In genomic region chr16:73015612-73016487, GRCh38 we compare ENCODE assay signal across 9 cellular contexts. TPM values are rescaled to one million over a fixed set of nuclear protein-coding genes. Genes with fewer than 3 reads are reported as not detected.
A peak's percentile ranks its signal among the peaks of the same experiment; 100 is the strongest.
DNase-seq lines count a peak whose midpoint lies in the region; ATAC-seq and TF ChIP-seq lines count a peak whose summit lies in the region.
"Had no signal": no experiment of that assay in that cellular context is flagged by ENCODE, and none has a peak within 500 bp of the region (broad histone marks: within the 10 kb centered on the region; RNA-seq: fewer than 3 reads in every experiment).

No MANE protein-coding gene starts in this region.

- H3K4me3 Mint-ChIP-seq in glutamatergic neuron (ENCODE audit: unreplicated experiment): no peak overlapping the region
- H3K4me3 Mint-ChIP-seq: brain had no signal

- peak; percentile 68 for ATAC-seq in GM18868 (IDR thresholded peaks at IDR 0.05; ENCODE audit: unreplicated experiment)
- ATAC-seq in HG02840 (IDR thresholded peaks at IDR 0.05; ENCODE audit: low FRiP score, unreplicated experiment): peak; percentile 87

- DNase-seq in NCI-H2196 treated with DMSO at 0.1 percent for 48 hours (lab: John Stamatoyannopoulos, UW; ENCODE audit: unreplicated experiment): peak; percentile 49
- peak; percentile 48 for DNase-seq in mucosa of gallbladder (ENCODE audit: low spot score)
- DNase-seq in glutamatergic neuron: no peak
- no peak for DNase-seq in epidermal melanocyte (ENCODE audit: insufficient read length, low spot score)
- DNase-seq in NCI-H510A (lab: John Stamatoyannopoulos, UW): no peak
- no peak for DNase-seq in ureter (ENCODE audit: low spot score)

- peaks cover 2% of the 10 kb centered on the region for H3K9me3 Mint-ChIP-seq in glutamatergic neuron (ENCODE audit: unreplicated experiment)

- TF ChIP-seq CTCF in glutamatergic neuron (IDR thresholded peaks at IDR 0.05; ENCODE audit: partially characterized antibody, unreplicated experiment): no peak

- peaks cover 4% of the 10 kb centered on the region for H3K27me3 Mint-ChIP-seq in glutamatergic neuron (ENCODE audit: unreplicated experiment)
- H3K27me3 Mint-ChIP-seq: brain had no signal

- H3K27ac Mint-ChIP-seq in glutamatergic neuron (ENCODE audit: unreplicated experiment): no peak overlapping the region

- H3K36me3 Mint-ChIP-seq in glutamatergic neuron (ENCODE audit: unreplicated experiment): no peaks in the 10 kb centered on the region

- H3K4me1 Mint-ChIP-seq in glutamatergic neuron (ENCODE audit: low read depth, unreplicated experiment): peaks cover 9% of the 10 kb centered on the region

RNA-seq across cellular contexts. Expression of gene ZFHX3, which starts 32.1 kb away (rescaled TPM):
- total RNA-seq in mucosa of gallbladder: 51.4 TPM
- total RNA-seq in glutamatergic neuron (ENCODE audit: unreplicated experiment): 6.8 TPM
- 60.8 TPM for total RNA-seq in ureter

Comparison
In these comparisons a context has a peak if more than half of its experiments do, and no peak if none do; other contexts are left out.
1. DNase-seq: peak in NCI-H2196 treated with DMSO at 0.1 percent for 48 hours (single experiment) and mucosa of gallbladder (single experiment); none in glutamatergic neuron (single experiment), epidermal melanocyte (single experiment), NCI-H510A (single experiment) and ureter (single experiment).